1 cellular context compared by ENCODE assay signal in the genomic region with DNA sequence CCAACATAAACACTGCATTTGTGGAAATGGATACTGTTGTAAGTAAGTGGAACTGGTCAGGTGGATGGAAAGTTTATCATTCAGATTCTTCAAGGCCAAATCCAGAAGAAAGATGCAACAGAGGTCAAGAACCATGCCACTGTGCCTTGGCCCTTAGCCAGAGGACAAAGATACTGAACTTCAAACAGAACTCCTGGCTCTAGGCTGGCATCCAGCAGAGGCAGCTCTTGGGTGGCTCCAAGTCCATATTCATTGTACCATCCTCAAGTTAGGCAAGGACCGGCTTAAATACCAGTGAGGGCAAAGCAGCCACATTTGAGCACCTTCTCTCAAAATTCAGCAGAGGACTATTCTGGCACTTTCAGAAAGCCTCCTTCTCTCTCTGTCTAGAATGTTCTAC.
TF ChIP-seq lines count a peak whose summit lies in the region.

No MANE protein-coding gene starts in this region.

TF ChIP-seq in A549, 52 proteins besides CTCF, POLR2A, EP300 and RAD21 (continued from another document):
- TF ChIP-seq, protein P1, sequence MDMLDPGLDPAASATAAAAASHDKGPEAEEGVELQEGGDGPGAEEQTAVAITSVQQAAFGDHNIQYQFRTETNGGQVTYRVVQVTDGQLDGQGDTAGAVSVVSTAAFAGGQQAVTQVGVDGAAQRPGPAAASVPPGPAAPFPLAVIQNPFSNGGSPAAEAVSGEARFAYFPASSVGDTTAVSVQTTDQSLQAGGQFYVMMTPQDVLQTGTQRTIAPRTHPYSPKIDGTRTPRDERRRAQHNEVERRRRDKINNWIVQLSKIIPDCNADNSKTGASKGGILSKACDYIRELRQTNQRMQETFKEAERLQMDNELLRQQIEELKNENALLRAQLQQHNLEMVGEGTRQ (IDR thresholded peaks at IDR 0.05), result no peak
